ENCODE assay signal across 10 cellular contexts in the genomic region with DNA sequence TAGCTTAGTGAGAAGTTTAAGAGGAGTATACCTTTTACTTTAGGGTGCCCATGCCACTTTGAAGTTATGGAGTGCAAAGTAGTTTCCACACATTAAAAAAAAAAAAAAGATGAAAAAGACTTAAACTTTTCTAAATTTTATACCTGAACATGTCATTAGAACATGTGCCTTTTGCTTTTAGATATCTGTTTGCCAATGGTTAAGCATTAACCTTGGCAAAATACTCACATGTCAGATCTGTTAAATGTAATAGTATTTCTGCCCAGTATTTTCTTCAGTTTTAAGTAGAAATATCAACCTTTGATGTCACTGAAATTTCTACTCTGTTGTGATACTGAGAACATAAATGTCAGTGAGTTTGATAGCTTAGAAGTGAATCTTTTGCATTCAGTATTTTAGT. TPM values are rescaled to one million over a fixed set of nuclear protein-coding genes. Genes with fewer than 3 reads are reported as not detected.
DNase-seq lines count a peak whose midpoint lies in the region; ATAC-seq and TF ChIP-seq lines count a peak whose summit lies in the region.
"Had no signal": no experiment of that assay in that cellular context is flagged by ENCODE, and none has a peak within 500 bp of the region (broad histone marks: within the 10 kb centered on the region; RNA-seq: fewer than 3 reads in every experiment).

No MANE protein-coding gene starts in this region.

- intact Hi-C loops in heart right ventricle (cut with DNase I) (loop anchor here in 2 of 10 donors (5.0 kb wide), 2 partner anchors 81 to 149 kb away; a partner anchor contains a TSS), Right ventricle myocardium superior (cut with DNase I) (no loop called here), left colon (cut with DNase I, micrococcal nuclease) (no loop called here), upper lobe of right lung (cut with DNase I) (no loop called here)
- intact Hi-C loops in activated T-helper 1 cell treated with anti-CD3 and anti-CD28 coated beads, Interleukin-12 subunit alpha, Interleukin-12 subunit beta, Interleukin-2, Interleukin-4 antibody, amounts not matched to agents 30 ng/mL and 10 ng/mL and 1 ng/mL, durations not matched to agents 14 hours and 24 hours and 36 hours (cut with micrococcal nuclease): loop anchor here (1.0 to 5.0 kb wide), 2 partner anchors 12 to 39 kb away; a partner anchor contains a TSS

- H3K4me3 ChIP-seq in heart right ventricle: peak overlapping the region in 6 of 10 donors; percentile 51 to 60 (median 53)
- peak overlapping the region; percentile 35 for H3K4me3 ChIP-seq in upper lobe of right lung

- TF ChIP-seq CTCF in heart right ventricle (IDR thresholded peaks at IDR 0.05): no peak
- no peak for TF ChIP-seq CTCF in upper lobe of right lung (IDR thresholded peaks at IDR 0.05)

- H3K27me3 ChIP-seq in heart right ventricle (no peaks in the 10 kb centered on the region), upper lobe of right lung (no peaks in the 10 kb centered on the region)

- H3K36me3 Mint-ChIP-seq in activated T-helper 1 cell treated with anti-CD3 and anti-CD28 coated beads, Interleukin-12 subunit alpha, Interleukin-12 subunit beta, Interleukin-2, Interleukin-4 antibody, amounts not matched to agents 30 ng/mL and 10 ng/mL and 1 ng/mL, durations not matched to agents 14 hours and 24 hours and 36 hours (ENCODE audit: low read depth): peaks cover 17% of the 10 kb centered on the region

- no peaks in the 10 kb centered on the region for H3K27me3 Mint-ChIP-seq in activated T-helper 1 cell treated with anti-CD3 and anti-CD28 coated beads, Interleukin-12 subunit alpha, Interleukin-12 subunit beta, Interleukin-2, Interleukin-4 antibody, amounts not matched to agents 30 ng/mL and 10 ng/mL and 1 ng/mL, durations not matched to agents 14 hours and 24 hours and 36 hours (ENCODE audit: insufficient read depth)

- H3K4me3 Mint-ChIP-seq in activated T-helper 1 cell treated with anti-CD3 and anti-CD28 coated beads, Interleukin-12 subunit alpha, Interleukin-12 subunit beta, Interleukin-2, Interleukin-4 antibody, amounts not matched to agents 30 ng/mL and 10 ng/mL and 1 ng/mL, durations not matched to agents 14 hours and 24 hours and 36 hours: peak overlapping the region; percentile 84

- ATAC-seq in heart right ventricle (no peak), Right ventricle myocardium superior (ENCODE audit: poor library complexity) (no peak), left colon (peak; percentile 18), upper lobe of right lung (no peak), GM21825 (IDR thresholded peaks at IDR 0.05; ENCODE audit: unreplicated experiment) (no peak)

- peak overlapping the region in 2 of 10 donors; percentile 29 to 56 for H3K27ac ChIP-seq in heart right ventricle
- H3K27ac ChIP-seq in upper lobe of right lung: no peak overlapping the region

- peaks cover 50% of the 10 kb centered on the region for H3K4me1 Mint-ChIP-seq in activated T-helper 1 cell treated with anti-CD3 and anti-CD28 coated beads, Interleukin-12 subunit alpha, Interleukin-12 subunit beta, Interleukin-2, Interleukin-4 antibody, amounts not matched to agents 30 ng/mL and 10 ng/mL and 1 ng/mL, durations not matched to agents 14 hours and 24 hours and 36 hours (ENCODE audit: low read depth)

- H3K4me1 ChIP-seq in heart right ventricle (peaks cover 0 to 77% (median 44%) of the 10 kb centered on the region in 9 donors), upper lobe of right lung (peaks cover 53% of the 10 kb centered on the region)

- H3K9me3 ChIP-seq in heart right ventricle: no peaks in the 10 kb centered on the region
- H3K9me3 ChIP-seq in upper lobe of right lung: no peaks in the 10 kb centered on the region

- no peak overlapping the region for H3K27ac Mint-ChIP-seq in activated T-helper 1 cell treated with anti-CD3 and anti-CD28 coated beads, Interleukin-12 subunit alpha, Interleukin-12 subunit beta, Interleukin-2, Interleukin-4 antibody, amounts not matched to agents 30 ng/mL and 10 ng/mL and 1 ng/mL, durations not matched to agents 14 hours and 24 hours and 36 hours

- H3K9me3 Mint-ChIP-seq in activated T-helper 1 cell treated with anti-CD3 and anti-CD28 coated beads, Interleukin-12 subunit alpha, Interleukin-12 subunit beta, Interleukin-2, Interleukin-4 antibody, amounts not matched to agents 30 ng/mL and 10 ng/mL and 1 ng/mL, durations not matched to agents 14 hours and 24 hours and 36 hours: no peaks in the 10 kb centered on the region
- H3K9me3 Mint-ChIP-seq: CD14-positive monocyte had no signal

- H3K36me3 ChIP-seq in heart right ventricle (no peaks in the 10 kb centered on the region), upper lobe of right lung (no peaks in the 10 kb centered on the region)

- no peak for DNase-seq in heart right ventricle
- no peak for DNase-seq in Right ventricle myocardium superior
- no peak for DNase-seq in activated T-helper 1 cell treated with anti-CD3 and anti-CD28 coated beads, Interleukin-12 subunit alpha, Interleukin-12 subunit beta, Interleukin-2, Interleukin-4 antibody, amounts not matched to agents 30 ng/mL and 10 ng/mL and 1 ng/mL, durations not matched to agents 14 hours and 24 hours and 36 hours (ENCODE audit: low spot score)
- DNase-seq in left colon: no peak
- DNase-seq in upper lobe of right lung: no peak
- no peak for DNase-seq in pons (ENCODE audit: low spot score)
- DNase-seq in superior temporal gyrus (ENCODE audit: extremely low spot score): no peak
- DNase-seq: occipital lobe had no signal

RNA-seq across cellular contexts. Expression of a gene that starts 12.2 kb away (rescaled TPM):
- total RNA-seq in heart right ventricle: 10 to 100 TPM; 65.9 to 89.5 (median 75.7) TPM
- 10 to 100 TPM; 34.5 to 70.7 TPM for polyA plus RNA-seq in heart right ventricle
- total RNA-seq in Right ventricle myocardium superior: 62.8 TPM
- total RNA-seq in activated T-helper 1 cell treated with anti-CD3 and anti-CD28 coated beads, Interleukin-12 subunit alpha, Interleukin-12 subunit beta, Interleukin-2, Interleukin-4 antibody, amounts not matched to agents 30 ng/mL and 10 ng/mL and 1 ng/mL, durations not matched to agents 14 hours and 24 hours and 36 hours: 43.3 and 50.3 TPM in 2 replicates
- 10 to 100 TPM; 66.7 to 87.1 TPM for total RNA-seq in left colon
- total RNA-seq in upper lobe of right lung: 79.5 TPM
